In the genomic region with DNA sequence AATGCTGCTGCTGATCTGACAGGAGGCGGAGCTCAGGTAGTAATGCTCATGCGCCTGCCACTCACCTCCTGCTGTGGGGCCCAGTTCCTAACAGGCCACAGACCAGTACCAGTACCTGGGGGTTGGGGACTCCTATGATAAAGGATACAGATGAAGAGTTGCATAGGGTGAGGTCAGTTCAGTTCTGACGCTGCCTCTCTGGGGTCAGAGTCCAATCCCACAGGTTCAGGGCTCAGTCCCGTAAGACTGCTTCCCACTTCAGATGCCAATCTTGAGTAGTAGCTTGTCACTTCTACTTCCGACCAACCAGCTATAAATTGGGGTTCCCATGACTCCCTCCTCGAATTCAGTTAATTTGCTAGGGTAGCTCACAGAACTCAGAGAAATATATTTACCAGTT, we compare ENCODE assay signal across 24 cellular contexts. TPM values are rescaled to one million over a fixed set of nuclear protein-coding genes. Genes with fewer than 3 reads are reported as not detected.
A peak's percentile ranks its signal among the peaks of the same experiment; 100 is the strongest.
DNase-seq lines count a peak whose midpoint lies in the region; ATAC-seq and TF ChIP-seq lines count a peak whose summit lies in the region.
"Had no signal": no experiment of that assay in that cellular context is flagged by ENCODE, and none has a peak within 500 bp of the region (broad histone marks: within the 10 kb centered on the region; RNA-seq: fewer than 3 reads in every experiment).

No MANE protein-coding gene starts in this region.

- no peaks in the 10 kb centered on the region for H3K9me3 ChIP-seq in colonic mucosa
- no peaks in the 10 kb centered on the region for H3K9me3 ChIP-seq in transverse colon
- H3K9me3 ChIP-seq in ovary = no peaks in the 10 kb centered on the region
- H3K9me3 ChIP-seq: A549; BE2C; BLaER1 treated with 17β-estradiol and CSF1 and Interleukin-3, amounts not matched to agents 10 nM and 100 nM; HAP-1 had no signal

- H3K4me1 ChIP-seq in colonic mucosa (no peaks in the 10 kb centered on the region), transverse colon (peaks cover 3 to 6% (median 3%) of the 10 kb centered on the region in 4 donors), ovary (ENCODE audit: insufficient read depth) (no peaks in the 10 kb centered on the region)
- H3K4me1 ChIP-seq: A549, BE2C had no signal

- TF ChIP-seq EP300 in transverse colon (IDR thresholded peaks at IDR 0.05; ENCODE audit: low read depth) = no peak
- no peak for TF ChIP-seq EP300 in ovary (IDR thresholded peaks at IDR 0.05)

- H3K27me3 Mint-ChIP-seq in activated CD4-positive, alpha-beta T cell treated with anti-CD3 and anti-CD28 coated beads for 36 hours = peaks cover 3% of the 10 kb centered on the region
- H3K27me3 Mint-ChIP-seq: CD4-positive, alpha-beta memory T cell had no signal

- H3K36me3 ChIP-seq in colonic mucosa = no peaks in the 10 kb centered on the region
- no peaks in the 10 kb centered on the region for H3K36me3 ChIP-seq in transverse colon
- no peaks in the 10 kb centered on the region for H3K36me3 ChIP-seq in ovary
- H3K36me3 ChIP-seq: BE2C; BLaER1 treated with 17β-estradiol and CSF1 and Interleukin-3, amounts not matched to agents 10 nM and 100 nM had no signal

- no peak overlapping the region for H3K4me3 ChIP-seq in HL-60 (replicated peaks; ENCODE audit: insufficient read depth, low read length)
- no peak overlapping the region for H3K4me3 ChIP-seq in colonic mucosa
- no peak overlapping the region for H3K4me3 ChIP-seq in transverse colon
- no peak overlapping the region for H3K4me3 ChIP-seq in ovary
- H3K4me3 ChIP-seq: A549, GM23338, HAP-1 had no signal

- POLR2A ChIA-PET in activated CD4-positive, alpha-beta T cell treated with anti-CD3 and anti-CD28 coated beads for 36 hours (lab: Charles Lee) = interaction anchor here (0.6 kb wide), 1 partner anchor 320 kb away, joined by 3 read pairs; no protein-coding TSS in a partner anchor

- H3K36me3 Mint-ChIP-seq in activated CD4-positive, alpha-beta T cell treated with anti-CD3 and anti-CD28 coated beads for 36 hours (ENCODE audit: low read depth) = no peaks in the 10 kb centered on the region
- H3K36me3 Mint-ChIP-seq: CD4-positive, alpha-beta memory T cell had no signal

- whole genome bisulfite sequencing in transverse colon (ENCODE audit: low coverage in 1 of 2), 2 donors = 75% methylated on average over 6 of the region's 6 CpGs; no CpG with 5 or more reads in 1 of the 2 donors
- WGBS in ovary, 3 donors = 93 to 97% (median 97%) methylated on average over 6 of the region's 6 CpGs

- intact Hi-C loops in colonic mucosa (cut with DNase I) = no loop called here
- intact Hi-C loops in left colon (cut with DNase I, micrococcal nuclease) = no loop called here
- intact Hi-C loops in transverse colon (cut with DNase I; ENCODE audit: low total_unique reads) = no loop called here
- intact Hi-C loops in ovary (cut with DNase I) = no loop called here
- intact Hi-C loops in activated CD4-positive, alpha-beta T cell treated with anti-CD3 and anti-CD28 coated beads for 36 hours (cut with DNase I, micrococcal nuclease) = no loop called here

- no peak overlapping the region for H3K4me3 Mint-ChIP-seq in activated CD4-positive, alpha-beta T cell treated with anti-CD3 and anti-CD28 coated beads for 36 hours
- H3K4me3 Mint-ChIP-seq: CD4-positive, alpha-beta memory T cell; GM23338; HFFc6 had no signal

- no peak for DNase-seq in HL-60 (ENCODE audit: low read depth in 1 of 2, low spot score in 1 of 2)
- peak; percentile 59 for DNase-seq in colonic mucosa
- DNase-seq in left colon = peak in 1 of 2 donors; percentile 23
- DNase-seq in transverse colon = peak; percentile 19
- no peak for DNase-seq in ovary
- DNase-seq in activated CD4-positive, alpha-beta T cell treated with anti-CD3 and anti-CD28 coated beads for 36 hours = no peak
- DNase-seq: 8988T; ACHN; AML-193; BE2C; Calu3; CD4-positive, alpha-beta memory T cell; COR-L47; DMS53; DMS79 treated with DMSO at 0.1 percent for 48 hours; HFFc6 had no signal

- H3K4me1 Mint-ChIP-seq in activated CD4-positive, alpha-beta T cell treated with anti-CD3 and anti-CD28 coated beads for 36 hours = no peaks in the 10 kb centered on the region
- H3K4me1 Mint-ChIP-seq: CD4-positive, alpha-beta memory T cell had no signal

- no peaks in the 10 kb centered on the region for H3K9me3 Mint-ChIP-seq in activated CD4-positive, alpha-beta T cell treated with anti-CD3 and anti-CD28 coated beads for 36 hours (ENCODE audit: low read depth)
- H3K9me3 Mint-ChIP-seq: GM23338, HFFc6 had no signal

- peak overlapping the region; percentile 74; the same call in 1 of the 2 replicates for H3K27ac ChIP-seq in HL-60 (replicated peaks)
- no peak overlapping the region for H3K27ac ChIP-seq in colonic mucosa
- no peak overlapping the region for H3K27ac ChIP-seq in transverse colon
- H3K27ac ChIP-seq in ovary = no peak overlapping the region
- H3K27ac ChIP-seq: A549 had no signal

- no peak overlapping the region for H3K27ac Mint-ChIP-seq in activated CD4-positive, alpha-beta T cell treated with anti-CD3 and anti-CD28 coated beads for 36 hours
- H3K27ac Mint-ChIP-seq: GM23338, HFFc6 had no signal

- TF ChIP-seq CTCF in HL-60 (IDR thresholded peaks at IDR 0.05; ENCODE audit: insufficient read depth, low read length) (no peak), colonic mucosa (IDR thresholded peaks at IDR 0.05) (no peak), transverse colon (IDR thresholded peaks at IDR 0.05) (no peak), ovary (IDR thresholded peaks at IDR 0.05) (no peak)

- TF ChIP-seq POLR2A in transverse colon (IDR thresholded peaks at IDR 0.05) (no peak), ovary (IDR thresholded peaks at IDR 0.05) (no peak)

- CTCF ChIA-PET in activated CD4-positive, alpha-beta T cell treated with anti-CD3 and anti-CD28 coated beads for 36 hours (lab: Charles Lee) = interaction anchor here (0.6 to 1.7 kb wide), 4 partner anchors 21 to 394 kb away, joined by 3 to 4 read pairs (median 4); no protein-coding TSS in a partner anchor

- in situ Hi-C loops in transverse colon (cut with MboI; ENCODE audit: low pct_ligation_motif_present in 1 of 4, low pct_unique_long_range_greater_than_20kb in 1 of 4, low sequenced_read_pairs in 3 of 4) = no loop called here

- ATAC-seq in left colon = peak; percentile 92
- no peak for ATAC-seq in GM19455 (IDR thresholded peaks at IDR 0.05; ENCODE audit: unreplicated experiment)
- no peak for ATAC-seq in activated CD4-positive, alpha-beta T cell treated with anti-CD3 and anti-CD28 coated beads for 36 hours
- ATAC-seq in HG03565 (IDR thresholded peaks at IDR 0.05; ENCODE audit: unreplicated experiment) = no peak
- ATAC-seq: A549, GM23338 had no signal

- H3K27me3 ChIP-seq in HL-60 (ENCODE audit: insufficient read depth, poor library complexity, severe bottlenecking) = no peaks in the 10 kb centered on the region
- no peaks in the 10 kb centered on the region for H3K27me3 ChIP-seq in colonic mucosa
- H3K27me3 ChIP-seq in transverse colon = no peaks in the 10 kb centered on the region
- no peaks in the 10 kb centered on the region for H3K27me3 ChIP-seq in ovary
- H3K27me3 ChIP-seq: BE2C; BLaER1 treated with 17β-estradiol and CSF1 and Interleukin-3, amounts not matched to agents 10 nM and 100 nM had no signal

- no peak overlapping the region for H3K9ac ChIP-seq in colonic mucosa (ENCODE audit: low read depth in 2 of 2, low read length in 2 of 2)

RNA-seq across cellular contexts. Expression of gene ASRGL1, which starts 8.6 kb away (rescaled TPM):
- total RNA-seq in colonic mucosa (10 to 100 TPM; 32.5 to 71.7 TPM), left colon (10 to 100 TPM; 18.1 to 29.9 TPM), transverse colon (10 to 100 TPM; 14.9 to 44.5 (median 35.6) TPM), ovary (100 to 1,000 TPM in 1 of 7 donors, 10 to 100 TPM in 3, 1 to 10 TPM in 3; 1.6 to 143 (median 12.3) TPM)
- 1 to 10 TPM; 2.9 to 3.7 TPM for polyA plus RNA-seq in ovary
- 1 to 10 TPM; 1.2 to 1.3 TPM for total RNA-seq in activated CD4-positive, alpha-beta T cell treated with anti-CD3 and anti-CD28 coated beads for 36 hours

RNA-seq across cellular contexts. Expression of gene SCGB1D4, which starts 47.0 kb away (rescaled TPM):
- total RNA-seq in colonic mucosa (not detected), left colon (not detected), transverse colon (not detected), ovary (10 to 100 TPM in 1 of 7 donors, 1 to 10 TPM in 2, not detected in 4; 1.1 to 25.3 (median 8.5) TPM)
- polyA plus RNA-seq in ovary = not detected
- not detected for total RNA-seq in activated CD4-positive, alpha-beta T cell treated with anti-CD3 and anti-CD28 coated beads for 36 hours
- total RNA-seq: Calu3; CD4-positive, alpha-beta memory T cell; Daoy; G401; GM23338; HFFc6 had no signal
- polyA plus RNA-seq: A549; CD4-positive, alpha-beta memory T cell; GM23338 had no signal

Comparison
In these comparisons a context has a peak if more than half of its experiments do, and no peak if none do; other contexts are left out.
1. DNase-seq: peak in colonic mucosa (single experiment) and transverse colon (single experiment); none in HL-60 (0 of 2), ovary (0 of 5) and activated CD4-positive, alpha-beta T cell treated with anti-CD3 and anti-CD28 coated beads for 36 hours (single experiment).